In the genomic region with DNA sequence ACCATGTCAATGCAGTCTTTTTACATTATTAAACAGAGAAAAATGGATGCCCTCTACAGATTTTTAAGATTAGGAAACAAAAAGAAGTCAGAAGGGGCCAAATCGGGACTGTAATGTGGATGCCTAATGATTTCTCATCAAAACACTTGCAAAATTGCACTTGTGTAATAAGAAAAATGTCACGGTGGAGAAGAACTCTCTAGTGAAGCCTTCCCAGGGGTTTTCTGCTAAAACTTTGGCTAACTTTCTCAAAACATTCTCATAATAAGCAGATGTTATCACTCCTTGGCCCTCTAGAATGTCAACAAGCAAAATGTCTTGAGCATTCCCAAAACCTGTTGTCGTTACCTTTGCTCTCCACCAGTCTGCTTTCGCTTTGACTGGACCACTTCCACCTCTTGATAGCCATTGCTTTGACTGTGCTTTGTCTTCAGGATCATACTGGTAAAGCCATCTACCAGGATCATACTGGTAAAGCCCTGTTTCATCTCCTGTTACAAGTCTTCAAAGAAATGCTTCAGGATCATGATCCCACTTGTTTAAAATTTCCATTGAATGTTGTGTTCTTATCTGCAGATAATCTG, we compare ENCODE assay signal across 1 cellular context.
TF ChIP-seq lines count a peak whose summit lies in the region.

No MANE protein-coding gene starts in this region.

TF ChIP-seq in GM23338, 12 proteins besides CTCF, POLR2A, EP300 and RAD21 (continued from another document):
- TF ChIP-seq, protein P1, sequence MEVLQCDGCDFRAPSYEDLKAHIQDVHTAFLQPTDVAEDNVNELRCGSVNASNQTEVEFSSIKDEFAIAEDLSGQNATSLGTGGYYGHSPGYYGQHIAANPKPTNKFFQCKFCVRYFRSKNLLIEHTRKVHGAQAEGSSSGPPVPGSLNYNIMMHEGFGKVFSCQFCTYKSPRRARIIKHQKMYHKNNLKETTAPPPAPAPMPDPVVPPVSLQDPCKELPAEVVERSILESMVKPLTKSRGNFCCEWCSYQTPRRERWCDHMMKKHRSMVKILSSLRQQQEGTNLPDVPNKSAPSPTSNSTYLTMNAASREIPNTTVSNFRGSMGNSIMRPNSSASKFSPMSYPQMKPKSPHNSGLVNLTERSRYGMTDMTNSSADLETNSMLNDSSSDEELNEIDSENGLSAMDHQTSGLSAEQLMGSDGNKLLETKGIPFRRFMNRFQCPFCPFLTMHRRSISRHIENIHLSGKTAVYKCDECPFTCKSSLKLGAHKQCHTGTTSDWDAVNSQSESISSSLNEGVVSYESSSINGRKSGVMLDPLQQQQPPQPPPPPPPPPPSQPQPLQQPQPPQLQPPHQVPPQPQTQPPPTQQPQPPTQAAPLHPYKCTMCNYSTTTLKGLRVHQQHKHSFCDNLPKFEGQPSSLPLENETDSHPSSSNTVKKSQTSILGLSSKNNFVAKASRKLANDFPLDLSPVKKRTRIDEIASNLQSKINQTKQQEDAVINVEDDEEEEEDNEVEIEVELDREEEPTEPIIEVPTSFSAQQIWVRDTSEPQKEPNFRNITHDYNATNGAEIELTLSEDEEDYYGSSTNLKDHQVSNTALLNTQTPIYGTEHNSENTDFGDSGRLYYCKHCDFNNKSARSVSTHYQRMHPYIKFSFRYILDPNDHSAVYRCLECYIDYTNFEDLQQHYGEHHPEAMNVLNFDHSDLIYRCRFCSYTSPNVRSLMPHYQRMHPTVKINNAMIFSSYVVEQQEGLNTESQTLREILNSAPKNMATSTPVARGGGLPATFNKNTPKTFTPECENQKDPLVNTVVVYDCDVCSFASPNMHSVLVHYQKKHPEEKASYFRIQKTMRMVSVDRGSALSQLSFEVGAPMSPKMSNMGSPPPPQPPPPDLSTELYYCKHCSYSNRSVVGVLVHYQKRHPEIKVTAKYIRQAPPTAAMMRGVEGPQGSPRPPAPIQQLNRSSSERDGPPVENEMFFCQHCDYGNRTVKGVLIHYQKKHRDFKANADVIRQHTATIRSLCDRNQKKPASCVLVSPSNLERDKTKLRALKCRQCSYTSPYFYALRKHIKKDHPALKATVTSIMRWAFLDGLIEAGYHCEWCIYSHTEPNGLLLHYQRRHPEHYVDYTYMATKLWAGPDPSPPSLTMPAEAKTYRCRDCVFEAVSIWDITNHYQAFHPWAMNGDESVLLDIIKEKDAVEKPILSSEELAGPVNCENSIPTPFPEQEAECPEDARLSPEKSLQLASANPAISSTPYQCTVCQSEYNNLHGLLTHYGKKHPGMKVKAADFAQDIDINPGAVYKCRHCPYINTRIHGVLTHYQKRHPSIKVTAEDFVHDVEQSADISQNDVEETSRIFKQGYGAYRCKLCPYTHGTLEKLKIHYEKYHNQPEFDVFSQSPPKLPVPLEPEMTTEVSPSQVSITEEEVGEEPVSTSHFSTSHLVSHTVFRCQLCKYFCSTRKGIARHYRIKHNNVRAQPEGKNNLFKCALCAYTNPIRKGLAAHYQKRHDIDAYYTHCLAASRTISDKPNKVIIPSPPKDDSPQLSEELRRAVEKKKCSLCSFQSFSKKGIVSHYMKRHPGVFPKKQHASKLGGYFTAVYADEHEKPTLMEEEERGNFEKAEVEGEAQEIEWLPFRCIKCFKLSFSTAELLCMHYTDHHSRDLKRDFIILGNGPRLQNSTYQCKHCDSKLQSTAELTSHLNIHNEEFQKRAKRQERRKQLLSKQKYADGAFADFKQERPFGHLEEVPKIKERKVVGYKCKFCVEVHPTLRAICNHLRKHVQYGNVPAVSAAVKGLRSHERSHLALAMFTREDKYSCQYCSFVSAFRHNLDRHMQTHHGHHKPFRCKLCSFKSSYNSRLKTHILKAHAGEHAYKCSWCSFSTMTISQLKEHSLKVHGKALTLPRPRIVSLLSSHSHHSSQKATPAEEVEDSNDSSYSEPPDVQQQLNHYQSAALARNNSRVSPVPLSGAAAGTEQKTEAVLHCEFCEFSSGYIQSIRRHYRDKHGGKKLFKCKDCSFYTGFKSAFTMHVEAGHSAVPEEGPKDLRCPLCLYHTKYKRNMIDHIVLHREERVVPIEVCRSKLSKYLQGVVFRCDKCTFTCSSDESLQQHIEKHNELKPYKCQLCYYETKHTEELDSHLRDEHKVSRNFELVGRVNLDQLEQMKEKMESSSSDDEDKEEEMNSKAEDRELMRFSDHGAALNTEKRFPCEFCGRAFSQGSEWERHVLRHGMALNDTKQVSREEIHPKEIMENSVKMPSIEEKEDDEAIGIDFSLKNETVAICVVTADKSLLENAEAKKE (CRISPR knock-in tag; IDR thresholded peaks at IDR 0.05) = no peak
- no peak for TF ChIP-seq JUNB (IDR thresholded peaks at IDR 0.05; ENCODE audit: unreplicated experiment)
- TF ChIP-seq STAT1 (IDR thresholded peaks at IDR 0.05; ENCODE audit: unreplicated experiment) = no peak
- TF ChIP-seq NANOG (IDR thresholded peaks at IDR 0.05; ENCODE audit: borderline replicate concordance) = no peak
- no peak for TF ChIP-seq ZNF331 (CRISPR knock-in tag; IDR thresholded peaks at IDR 0.05; ENCODE audit: low read depth)
- no peak for TF ChIP-seq ETS1 (IDR thresholded peaks at IDR 0.05)
- TF ChIP-seq, protein P2, sequence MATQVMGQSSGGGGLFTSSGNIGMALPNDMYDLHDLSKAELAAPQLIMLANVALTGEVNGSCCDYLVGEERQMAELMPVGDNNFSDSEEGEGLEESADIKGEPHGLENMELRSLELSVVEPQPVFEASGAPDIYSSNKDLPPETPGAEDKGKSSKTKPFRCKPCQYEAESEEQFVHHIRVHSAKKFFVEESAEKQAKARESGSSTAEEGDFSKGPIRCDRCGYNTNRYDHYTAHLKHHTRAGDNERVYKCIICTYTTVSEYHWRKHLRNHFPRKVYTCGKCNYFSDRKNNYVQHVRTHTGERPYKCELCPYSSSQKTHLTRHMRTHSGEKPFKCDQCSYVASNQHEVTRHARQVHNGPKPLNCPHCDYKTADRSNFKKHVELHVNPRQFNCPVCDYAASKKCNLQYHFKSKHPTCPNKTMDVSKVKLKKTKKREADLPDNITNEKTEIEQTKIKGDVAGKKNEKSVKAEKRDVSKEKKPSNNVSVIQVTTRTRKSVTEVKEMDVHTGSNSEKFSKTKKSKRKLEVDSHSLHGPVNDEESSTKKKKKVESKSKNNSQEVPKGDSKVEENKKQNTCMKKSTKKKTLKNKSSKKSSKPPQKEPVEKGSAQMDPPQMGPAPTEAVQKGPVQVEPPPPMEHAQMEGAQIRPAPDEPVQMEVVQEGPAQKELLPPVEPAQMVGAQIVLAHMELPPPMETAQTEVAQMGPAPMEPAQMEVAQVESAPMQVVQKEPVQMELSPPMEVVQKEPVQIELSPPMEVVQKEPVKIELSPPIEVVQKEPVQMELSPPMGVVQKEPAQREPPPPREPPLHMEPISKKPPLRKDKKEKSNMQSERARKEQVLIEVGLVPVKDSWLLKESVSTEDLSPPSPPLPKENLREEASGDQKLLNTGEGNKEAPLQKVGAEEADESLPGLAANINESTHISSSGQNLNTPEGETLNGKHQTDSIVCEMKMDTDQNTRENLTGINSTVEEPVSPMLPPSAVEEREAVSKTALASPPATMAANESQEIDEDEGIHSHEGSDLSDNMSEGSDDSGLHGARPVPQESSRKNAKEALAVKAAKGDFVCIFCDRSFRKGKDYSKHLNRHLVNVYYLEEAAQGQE (IDR thresholded peaks at IDR 0.05; ENCODE audit: unreplicated experiment) = no peak
